ENCODE assay signal across 17 cellular contexts in genomic region chr9:134282138-134282650, GRCh38. TPM values are rescaled to one million over a fixed set of nuclear protein-coding genes. Genes with fewer than 3 reads are reported as not detected.
DNase-seq lines count a peak whose midpoint lies in the region; ATAC-seq, FAIRE-seq and TF ChIP-seq lines count a peak whose summit lies in the region.
"Had no signal": no experiment of that assay in that cellular context is flagged by ENCODE, and none has a peak within 500 bp of the region (broad histone marks: within the 10 kb centered on the region; RNA-seq: fewer than 3 reads in every experiment).

No MANE protein-coding gene starts in this region.

- peak overlapping the region; percentile 69 for H2BK120ac ChIP-seq in neuronal stem cell (ENCODE audit: low read depth, low read length)

- no peak overlapping the region for H4K91ac ChIP-seq in neuronal stem cell (ENCODE audit: low read depth, low read length, poor library complexity)

- no peak overlapping the region for H3K4me2 ChIP-seq in neuronal stem cell (ENCODE audit: insufficient read depth, low read length, poor library complexity, severe bottlenecking)
- H3K4me2 ChIP-seq: PC-9, SK-N-SH had no signal

- H3K23ac ChIP-seq in neuronal stem cell (ENCODE audit: low read depth, low read length, poor library complexity) = no peak overlapping the region

- H3K4ac ChIP-seq in neuronal stem cell (ENCODE audit: low read length) = no peak overlapping the region

- intact Hi-C loops in Right ventricle myocardium inferior (cut with DNase I) (loop anchor here (5.0 kb wide), 1 partner anchor 40 kb away; no protein-coding TSS in a partner anchor), left ventricle myocardium superior (cut with micrococcal nuclease) (no loop called here)
- intact Hi-C loops in activated T-helper 2 cell treated with anti-CD3 and anti-CD28 coated beads, Interferon-gamma antibody, Interleukin-2, Interleukin-4, amounts not matched to agents 10 μg/mL and 5 μg/mL and 100 μg/mL, durations not matched to agents 14 hours and 24 hours and 36 hours (cut with micrococcal nuclease) = no loop called here

- H2BK5ac ChIP-seq in neuronal stem cell (ENCODE audit: low read length) = no peak overlapping the region

- DNase-seq in Right ventricle myocardium inferior (ENCODE audit: missing footprints) (peak; percentile 57), left ventricle myocardium superior (no peak), RWPE1 (ENCODE audit: low spot score) (no peak), neuronal stem cell (ENCODE audit: low spot score) (no peak), AG08395 (ENCODE audit: low spot score) (no peak), GM12891 (ENCODE audit: insufficient read length, low spot score) (no peak)
- no peak for DNase-seq in activated T-helper 2 cell treated with anti-CD3 and anti-CD28 coated beads, Interferon-gamma antibody, Interleukin-2, Interleukin-4, amounts not matched to agents 10 μg/mL and 5 μg/mL and 100 μg/mL, durations not matched to agents 14 hours and 24 hours and 36 hours (ENCODE audit: low spot score)
- DNase-seq: 8988T; AML-193; CD4-positive, CD25-positive, alpha-beta regulatory T cell; KG1; NCI-H1436; NCI-H1930; SIG-M5; SK-N-SH had no signal

- no peak for TF ChIP-seq CTCF in RWPE1 (conservative IDR thresholded peaks at IDR 0.05; ENCODE audit: low read depth)

- peak overlapping the region; percentile 78 for H3K18ac ChIP-seq in neuronal stem cell (ENCODE audit: low read length)

- ATAC-seq in Right ventricle myocardium inferior (no peak), left ventricle myocardium superior (no peak)

- no peaks in the 10 kb centered on the region for H3K9me3 Mint-ChIP-seq in activated T-helper 2 cell treated with anti-CD3 and anti-CD28 coated beads, Interferon-gamma antibody, Interleukin-2, Interleukin-4, amounts not matched to agents 10 μg/mL and 5 μg/mL and 100 μg/mL, durations not matched to agents 14 hours and 24 hours and 36 hours
- H3K9me3 Mint-ChIP-seq: CD4-positive, CD25-positive, alpha-beta regulatory T cell had no signal

- H3K4me1 Mint-ChIP-seq in activated T-helper 2 cell treated with anti-CD3 and anti-CD28 coated beads, Interferon-gamma antibody, Interleukin-2, Interleukin-4, amounts not matched to agents 10 μg/mL and 5 μg/mL and 100 μg/mL, durations not matched to agents 14 hours and 24 hours and 36 hours (ENCODE audit: low read depth) = no peaks in the 10 kb centered on the region
- H3K4me1 Mint-ChIP-seq: CD4-positive, CD25-positive, alpha-beta regulatory T cell had no signal

- H3K9me3 ChIP-seq in neuronal stem cell (replicated peaks in 1 of 2; ENCODE audit: control insufficient read depth in 2 of 2, insufficient read depth in 1 of 2, low read depth in 1 of 2, low read length in 2 of 2) = peaks cover 0 to 6% of the 10 kb centered on the region in 2 donors
- peaks cover 0 to 4% (median 0%) of the 10 kb centered on the region in 5 donors for H3K9me3 ChIP-seq in subcutaneous abdominal adipose tissue (ENCODE audit: control insufficient read depth in 5 of 5, low read length in 5 of 5)
- H3K9me3 ChIP-seq: SK-N-SH had no signal

- H3K27me3 ChIP-seq in neuronal stem cell (ENCODE audit: control insufficient read depth in 3 of 3, insufficient read depth in 3 of 3, low read depth in 1 of 3, low read length in 3 of 3) = peaks cover 0 to 34% (median 0%) of the 10 kb centered on the region in 3 experiments
- H3K27me3 ChIP-seq in subcutaneous abdominal adipose tissue (ENCODE audit: control insufficient read depth in 5 of 5, insufficient read depth in 4 of 5, low read length in 5 of 5) = no peaks in the 10 kb centered on the region

- no peak overlapping the region for H4K8ac ChIP-seq in neuronal stem cell (ENCODE audit: low read depth, low read length)

- TF ChIP-seq POLR2A in GM12891 (IDR thresholded peaks at IDR 0.05; ENCODE audit: low read depth, low read length) = no peak

- H3K4me3 Mint-ChIP-seq in activated T-helper 2 cell treated with anti-CD3 and anti-CD28 coated beads, Interferon-gamma antibody, Interleukin-2, Interleukin-4, amounts not matched to agents 10 μg/mL and 5 μg/mL and 100 μg/mL, durations not matched to agents 14 hours and 24 hours and 36 hours (ENCODE audit: low read depth) = no peak overlapping the region
- H3K4me3 Mint-ChIP-seq: CD4-positive, CD25-positive, alpha-beta regulatory T cell had no signal

- H3K36me3 ChIP-seq in neuronal stem cell (replicated peaks in 1 of 2; ENCODE audit: control insufficient read depth in 2 of 2, insufficient read depth in 2 of 2, low read length in 2 of 2) (no peaks in the 10 kb centered on the region), subcutaneous abdominal adipose tissue (ENCODE audit: control insufficient read depth in 5 of 5, insufficient read depth in 5 of 5, low read length in 5 of 5) (no peaks in the 10 kb centered on the region)

- H3K27me3 Mint-ChIP-seq in activated T-helper 2 cell treated with anti-CD3 and anti-CD28 coated beads, Interferon-gamma antibody, Interleukin-2, Interleukin-4, amounts not matched to agents 10 μg/mL and 5 μg/mL and 100 μg/mL, durations not matched to agents 14 hours and 24 hours and 36 hours (ENCODE audit: low read depth) = peaks cover 6% of the 10 kb centered on the region
- H3K27me3 Mint-ChIP-seq: CD4-positive, CD25-positive, alpha-beta regulatory T cell had no signal

- H2AK5ac ChIP-seq in neuronal stem cell (ENCODE audit: low read depth, low read length) = peak overlapping the region; percentile 76

- H3K79me1 ChIP-seq in neuronal stem cell (ENCODE audit: low read depth, low read length) = no peaks in the 10 kb centered on the region

- FAIRE-seq in GM12891 (lab: Jason Lieb, UNC) = no peak

- H2AFZ ChIP-seq in neuronal stem cell (ENCODE audit: low read length) = no peak overlapping the region
- H2AFZ ChIP-seq: PC-9 had no signal

- H3K27ac Mint-ChIP-seq in activated T-helper 2 cell treated with anti-CD3 and anti-CD28 coated beads, Interferon-gamma antibody, Interleukin-2, Interleukin-4, amounts not matched to agents 10 μg/mL and 5 μg/mL and 100 μg/mL, durations not matched to agents 14 hours and 24 hours and 36 hours = no peak overlapping the region
- H3K27ac Mint-ChIP-seq: CD4-positive, CD25-positive, alpha-beta regulatory T cell had no signal

- H3K27ac ChIP-seq in RWPE1 = peak overlapping the region; percentile 96
- no peak overlapping the region for H3K27ac ChIP-seq in neuronal stem cell (replicated peaks; ENCODE audit: low read length)
- H3K27ac ChIP-seq in subcutaneous abdominal adipose tissue (ENCODE audit: low read depth, low read length) = peak overlapping the region; percentile 23
- H3K27ac ChIP-seq: PC-9 had no signal

- H3K9ac ChIP-seq in neuronal stem cell (ENCODE audit: low read depth, low read length, poor library complexity) (no peak overlapping the region), subcutaneous abdominal adipose tissue (ENCODE audit: low read length in 5 of 5) (no peak overlapping the region)
- H3K9ac ChIP-seq: SK-N-SH had no signal

- H2BK15ac ChIP-seq in neuronal stem cell (ENCODE audit: low read length) = peak overlapping the region; percentile 92

- H3K4me1 ChIP-seq in neuronal stem cell (ENCODE audit: control insufficient read depth in 2 of 2, insufficient read depth in 1 of 2, low read depth in 1 of 2, low read length in 2 of 2) = peaks cover 0 to 7% of the 10 kb centered on the region in 2 donors
- H3K4me1 ChIP-seq in subcutaneous abdominal adipose tissue (ENCODE audit: control insufficient read depth in 5 of 5, insufficient read depth in 5 of 5, low read length in 5 of 5) = peaks cover 6 to 37% (median 32%) of the 10 kb centered on the region in 5 donors

- H2BK12ac ChIP-seq in neuronal stem cell (ENCODE audit: low read length) = no peak overlapping the region

- no peak overlapping the region for H3K4me3 ChIP-seq in neuronal stem cell (ENCODE audit: low read length in 2 of 2)
- no peak overlapping the region for H3K4me3 ChIP-seq in subcutaneous abdominal adipose tissue (ENCODE audit: low read depth in 1 of 5, low read length in 5 of 5)
- H3K4me3 ChIP-seq: PC-9 had no signal

- CTCF ChIA-PET in RWPE1 (lab: Yijun Ruan, JAX) = no interaction called here

- no peaks in the 10 kb centered on the region for H3K36me3 Mint-ChIP-seq in activated T-helper 2 cell treated with anti-CD3 and anti-CD28 coated beads, Interferon-gamma antibody, Interleukin-2, Interleukin-4, amounts not matched to agents 10 μg/mL and 5 μg/mL and 100 μg/mL, durations not matched to agents 14 hours and 24 hours and 36 hours (ENCODE audit: low read depth)
- H3K36me3 Mint-ChIP-seq: CD4-positive, CD25-positive, alpha-beta regulatory T cell had no signal

- POLR2A ChIA-PET in RWPE1 (lab: Yijun Ruan, JAX; ENCODE audit: low non-redundant PET) = no interaction called here

- no peak overlapping the region for H3K14ac ChIP-seq in neuronal stem cell (ENCODE audit: low read length)

- WGBS in neuronal stem cell (ENCODE audit: extremely low coverage in 2 of 2, insufficient read length in 2 of 2, insufficient replicate concordance in 1 of 2), 2 donors = no CpG with 5 or more reads among the region's 19 CpGs

TF ChIP-seq in GM12891, 5 proteins besides CTCF, POLR2A, EP300 and RAD21:
- no peak for TF ChIP-seq SPI1 (IDR thresholded peaks at IDR 0.05; ENCODE audit: low read depth, low read length)
- no peak for TF ChIP-seq TAF1 (IDR thresholded peaks at IDR 0.05; ENCODE audit: low read depth, low read length)
- TF ChIP-seq POU2F2 (IDR thresholded peaks at IDR 0.05; ENCODE audit: low read depth, low read length) = no peak
- TF ChIP-seq POLR2AphosphoS5 (IDR thresholded peaks at IDR 0.05; ENCODE audit: low read depth, low read length) = no peak
- no peak for TF ChIP-seq PAX5 (IDR thresholded peaks at IDR 0.05; ENCODE audit: insufficient read depth, low read length, severe bottlenecking)

RNA-seq across cellular contexts. Expression of gene RXRA, which starts 44.1 kb away (rescaled TPM):
- total RNA-seq in Right ventricle myocardium inferior (91.1 TPM), left ventricle myocardium superior (90.8 TPM)
- 36.1 TPM for polyA plus RNA-seq in neuronal stem cell (2013, experiment 1 of 2)
- 36.3 TPM for polyA plus RNA-seq in neuronal stem cell (2013, experiment 2 of 2)
- 22.8 and 22.9 TPM in 2 replicates for total RNA-seq in activated T-helper 2 cell treated with anti-CD3 and anti-CD28 coated beads, Interferon-gamma antibody, Interleukin-2, Interleukin-4, amounts not matched to agents 10 μg/mL and 5 μg/mL and 100 μg/mL, durations not matched to agents 14 hours and 24 hours and 36 hours
- polyA plus RNA-seq in GM12891 (2012; ENCODE audit: low read depth, missing spikeins) = 28.3 TPM
